Comparison of ENCODE assay signal across 1 cellular context in the genomic region with DNA sequence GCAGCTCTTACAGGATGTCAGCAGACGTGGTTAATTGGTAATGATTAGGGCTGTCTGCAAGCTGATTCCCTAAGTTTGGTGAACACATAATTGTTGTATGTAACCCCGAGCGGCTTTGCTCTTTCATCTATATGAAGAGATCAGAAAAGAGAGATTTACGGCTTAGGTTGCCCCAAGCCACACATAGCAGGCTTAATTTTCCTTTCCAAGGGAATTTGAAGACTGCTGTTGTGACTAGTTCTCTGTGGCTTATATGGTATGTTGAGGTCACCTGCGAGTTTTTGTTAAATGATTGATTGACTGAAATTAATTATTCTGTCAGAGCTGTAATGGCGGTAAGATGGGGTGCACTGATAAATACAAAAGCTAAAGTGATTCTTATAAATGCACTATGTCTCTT.
TF ChIP-seq lines count a peak whose summit lies in the region.

No MANE protein-coding gene starts in this region.

TF ChIP-seq in IMR-90, 13 proteins besides CTCF, POLR2A, EP300 and RAD21:
- no peak for TF ChIP-seq CEBPB (IDR thresholded peaks at IDR 0.05; ENCODE audit: low read depth, low read length)
- no peak for TF ChIP-seq FOS (IDR thresholded peaks at IDR 0.05; ENCODE audit: low read depth, low read length)
- no peak for TF ChIP-seq MXI1 (IDR thresholded peaks at IDR 0.05; ENCODE audit: borderline replicate concordance, low read depth, low read length)
- TF ChIP-seq CHD1 (IDR thresholded peaks at IDR 0.05; ENCODE audit: low read depth, low read length): no peak
- TF ChIP-seq USF2 (IDR thresholded peaks at IDR 0.05; ENCODE audit: low read depth, low read length): no peak
- no peak for TF ChIP-seq NFE2L2 (IDR thresholded peaks at IDR 0.05; ENCODE audit: low read depth, low read length)
- TF ChIP-seq SMC3 (IDR thresholded peaks at IDR 0.05; ENCODE audit: low read depth, low read length): no peak
- no peak for TF ChIP-seq MAZ (IDR thresholded peaks at IDR 0.05; ENCODE audit: borderline replicate concordance, low read depth, low read length)
- TF ChIP-seq RCOR1 (IDR thresholded peaks at IDR 0.05; ENCODE audit: insufficient replicate concordance, low read length): no peak
- TF ChIP-seq BHLHE40 (IDR thresholded peaks at IDR 0.05; ENCODE audit: low read depth, low read length): no peak
- no peak for TF ChIP-seq MAFK (IDR thresholded peaks at IDR 0.05; ENCODE audit: low read depth, low read length)
- no peak for TF ChIP-seq RFX5 (IDR thresholded peaks at IDR 0.05; ENCODE audit: low read depth, low read length)
- TF ChIP-seq, protein P1, sequence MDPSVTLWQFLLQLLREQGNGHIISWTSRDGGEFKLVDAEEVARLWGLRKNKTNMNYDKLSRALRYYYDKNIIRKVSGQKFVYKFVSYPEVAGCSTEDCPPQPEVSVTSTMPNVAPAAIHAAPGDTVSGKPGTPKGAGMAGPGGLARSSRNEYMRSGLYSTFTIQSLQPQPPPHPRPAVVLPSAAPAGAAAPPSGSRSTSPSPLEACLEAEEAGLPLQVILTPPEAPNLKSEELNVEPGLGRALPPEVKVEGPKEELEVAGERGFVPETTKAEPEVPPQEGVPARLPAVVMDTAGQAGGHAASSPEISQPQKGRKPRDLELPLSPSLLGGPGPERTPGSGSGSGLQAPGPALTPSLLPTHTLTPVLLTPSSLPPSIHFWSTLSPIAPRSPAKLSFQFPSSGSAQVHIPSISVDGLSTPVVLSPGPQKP (IDR thresholded peaks at IDR 0.05; ENCODE audit: borderline replicate concordance, low read depth, low read length): no peak
